Comparison of ENCODE assay signal across 16 cellular contexts in genomic region chr2:50953021-50953420, GRCh38.
DNase-seq lines count a peak whose midpoint lies in the region; ATAC-seq lines count a peak whose summit lies in the region.
"Had no signal": no experiment of that assay in that cellular context is flagged by ENCODE, and none has a peak within 500 bp of the region (broad histone marks: within the 10 kb centered on the region; RNA-seq: fewer than 3 reads in every experiment).

No MANE protein-coding gene starts in this region.

- intact Hi-C loops in left ventricle myocardium superior (cut with micrococcal nuclease) (no loop called here), left cardiac atrium (cut with DNase I) (no loop called here)

- ATAC-seq in left ventricle myocardium superior (no peak), left cardiac atrium (no peak), HG03159 (IDR thresholded peaks at IDR 0.05; ENCODE audit: unreplicated experiment) (no peak)
- ATAC-seq: activated naive CD8-positive, alpha-beta T cell treated with anti-CD3 and anti-CD28 coated beads, Interleukin-2, amount 50 U/mL, for 24 hours had no signal

- DNase-seq in COR-L47 (lab: John Stamatoyannopoulos, UW) (peak; percentile 28), MV-4-11 (lab: John Stamatoyannopoulos, UW) (peak; percentile 19), brain pericyte (ENCODE audit: low read depth, low spot score) (peak; percentile 18), glomerular endothelial cell (ENCODE audit: extremely low read depth, low read depth, low spot score) (peak; percentile 73), left ventricle myocardium superior (no peak), left cardiac atrium (no peak)
- no peak for DNase-seq in activated CD4-positive, alpha-beta T cell treated with anti-CD3 and anti-CD28 coated beads for 4 hours
- DNase-seq: activated CD8-positive, alpha-beta memory T cell treated with anti-CD3 and anti-CD28 coated beads, Interleukin-2, amount 50 U/mL, for 48 hours; activated naive CD8-positive, alpha-beta T cell treated with anti-CD3 and anti-CD28 coated beads, Interleukin-2, amount 50 U/mL, for 24 hours; dermis blood vessel endothelial cell; head of caudate nucleus; left ventricle myocardium inferior; NCI-H1436; NCI-H82; stimulated activated CD4-positive, alpha-beta T cell treated with anti-CD3 and anti-CD28 coated beads, Interleukin-4, amount 100 ng/mL, for 1 hour had no signal

Comparison
In these comparisons a context has a peak if more than half of its experiments do, and no peak if none do; other contexts are left out.
1. DNase-seq: peak in COR-L47 (single experiment), MV-4-11 (single experiment), brain pericyte (single experiment) and glomerular endothelial cell (single experiment); none in activated CD4-positive, alpha-beta T cell treated with anti-CD3 and anti-CD28 coated beads for 4 hours (0 of 2), left ventricle myocardium superior (single experiment) and left cardiac atrium (single experiment).